1 cellular context compared by ENCODE assay signal in the genomic region with DNA sequence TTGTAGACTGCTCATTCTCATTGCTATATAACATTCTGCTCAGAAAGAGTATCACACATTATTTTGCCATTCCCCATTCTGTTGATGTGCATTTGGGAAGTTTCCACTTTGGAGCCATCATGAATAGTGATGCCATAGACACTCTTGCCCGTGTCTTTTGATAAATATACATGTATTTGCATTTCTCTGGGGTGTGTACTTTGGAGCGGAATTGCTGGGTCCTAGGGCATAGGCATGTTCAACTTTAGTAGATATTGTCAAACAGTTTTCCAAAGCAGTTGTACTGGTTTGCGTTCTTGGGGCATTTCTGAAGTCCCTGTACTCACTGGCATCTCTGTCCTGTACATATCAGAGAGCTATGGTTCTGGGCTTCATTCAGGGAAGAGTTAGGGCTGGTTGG.
TF ChIP-seq lines count a peak whose summit lies in the region.

No MANE protein-coding gene starts in this region.

TF ChIP-seq in IMR-90, 13 proteins besides CTCF, POLR2A, EP300 and RAD21 (continued from another document):
- TF ChIP-seq MAZ (IDR thresholded peaks at IDR 0.05; ENCODE audit: borderline replicate concordance, low read depth, low read length): no peak
- TF ChIP-seq FOS (IDR thresholded peaks at IDR 0.05; ENCODE audit: low read depth, low read length): no peak
- no peak for TF ChIP-seq BHLHE40 (IDR thresholded peaks at IDR 0.05; ENCODE audit: low read depth, low read length)
- TF ChIP-seq MXI1 (IDR thresholded peaks at IDR 0.05; ENCODE audit: borderline replicate concordance, low read depth, low read length): no peak
